Comparison of ENCODE assay signal across 8 cellular contexts in genomic region chr7:18590744-18591340, GRCh38.
DNase-seq lines count a peak whose midpoint lies in the region; ATAC-seq and TF ChIP-seq lines count a peak whose summit lies in the region.

No MANE protein-coding gene starts in this region.

- no peaks in the 10 kb centered on the region for H3K27me3 Mint-ChIP-seq in Calu3 (ENCODE audit: unreplicated experiment)
- H3K27me3 Mint-ChIP-seq in T-helper 17 cell = no peaks in the 10 kb centered on the region

- in situ Hi-C loops in KBM-7 (cut with MboI; ENCODE audit: low pct_unique_long_range_greater_than_20kb, low sequenced_read_pairs) = no loop called here

- H3K36me3 Mint-ChIP-seq in Calu3 (ENCODE audit: insufficient read depth, unreplicated experiment) (peaks cover 23% of the 10 kb centered on the region), T-helper 17 cell (ENCODE audit: low read depth) (no peaks in the 10 kb centered on the region)

- H3K9me3 ChIP-seq in T-helper 17 cell (ENCODE audit: control insufficient read depth, low read length, poor library complexity, severe bottlenecking) = no peaks in the 10 kb centered on the region

- intact Hi-C loops in Calu3 (cut with micrococcal nuclease; ENCODE audit: unreplicated experiment) = loop anchor here (2.0 kb wide), 1 partner anchor 1074 kb away; no protein-coding TSS in a partner anchor

- DNase-seq in Calu3 (no peak), KBM-7 (peak; percentile 55), amniotic stem cell (lab: John Stamatoyannopoulos, UW) (peak; percentile 19), left kidney (ENCODE audit: low read depth, low spot score) (peak; percentile 65), T-helper 17 cell (no peak)
- no peak for DNase-seq in effector CD4-positive, alpha-beta T cell
- no peak for DNase-seq in activated T-cell treated with anti-CD3 and anti-CD28 coated beads, Interleukin-2, amount 50 U/mL, for 48 hours

- H3K4me1 Mint-ChIP-seq in Calu3 (ENCODE audit: low read depth, unreplicated experiment) (no peaks in the 10 kb centered on the region), T-helper 17 cell (peaks cover 2% of the 10 kb centered on the region)

- H3K9me3 Mint-ChIP-seq in Calu3 (ENCODE audit: low read depth, unreplicated experiment) = no peaks in the 10 kb centered on the region

- peak; percentile 34 for TF ChIP-seq CTCF in Calu3 (IDR thresholded peaks at IDR 0.05; ENCODE audit: unreplicated experiment)

- ATAC-seq in HG02885 (IDR thresholded peaks at IDR 0.05; ENCODE audit: poor library complexity, unreplicated experiment) = no peak
- no peak for ATAC-seq in T-helper 17 cell

- H3K27ac Mint-ChIP-seq in Calu3 (ENCODE audit: unreplicated experiment) (no peak overlapping the region), T-helper 17 cell (no peak overlapping the region)

- BruUV-seq in Calu3 (replicated peaks; lab: Mats Ljungman, UMichigan) = no TSS peak

- CTCF ChIA-PET in Calu3 (lab: Charles Lee) = no interaction called here

- H3K4me3 Mint-ChIP-seq in Calu3 (ENCODE audit: low read depth, unreplicated experiment) (no peak overlapping the region), T-helper 17 cell (no peak overlapping the region)

Comparison
In these comparisons a context has a peak if more than half of its experiments do, and no peak if none do; other contexts are left out.
1. DNase-seq: peak in KBM-7 (single experiment), amniotic stem cell (single experiment) and left kidney (single experiment); none in Calu3 (single experiment), T-helper 17 cell (0 of 3), effector CD4-positive, alpha-beta T cell (single experiment) and activated T-cell treated with anti-CD3 and anti-CD28 coated beads, Interleukin-2, amount 50 U/mL, for 48 hours (0 of 2).